ENCODE assay signal across 22 cellular contexts in genomic region chr13:48849515-48849914, GRCh38.
DNase-seq lines count a peak whose midpoint lies in the region; ATAC-seq and TF ChIP-seq lines count a peak whose summit lies in the region.
"Had no signal": no experiment of that assay in that cellular context is flagged by ENCODE, and none has a peak within 500 bp of the region (broad histone marks: within the 10 kb centered on the region; RNA-seq: fewer than 3 reads in every experiment).

No MANE protein-coding gene starts in this region.

- no peak overlapping the region for H3K9ac ChIP-seq in mesendoderm (ENCODE audit: low read length)

- no peak overlapping the region for H2AK5ac ChIP-seq in mesendoderm (ENCODE audit: low read length)

- intact Hi-C loops in A673 (cut with micrococcal nuclease; ENCODE audit: unreplicated experiment) (no loop called here), mucosa of descending colon (cut with DNase I, micrococcal nuclease) (no loop called here)

- no peak overlapping the region for H3K27ac ChIP-seq in A673 (ENCODE audit: low read depth, low read length, poor library complexity, severe bottlenecking)
- H3K27ac ChIP-seq in brain microvascular endothelial cell: no peak overlapping the region
- H3K27ac ChIP-seq in mesendoderm (ENCODE audit: low read depth, low read length): no peak overlapping the region
- H3K27ac ChIP-seq: 22Rv1, SJSA1 had no signal

- no peak overlapping the region for H3K18ac ChIP-seq in mesendoderm (ENCODE audit: low read length)

- no peak overlapping the region for H3K56ac ChIP-seq in mesendoderm (ENCODE audit: low read length)

- H3K9me3 ChIP-seq in A673 (ENCODE audit: low read depth, low read length, poor library complexity, severe bottlenecking): no peaks in the 10 kb centered on the region
- H3K9me3 ChIP-seq in mucosa of descending colon: no peaks in the 10 kb centered on the region
- H3K9me3 ChIP-seq: BE2C, SJSA1 had no signal

- no peak overlapping the region for H4K8ac ChIP-seq in mesendoderm (ENCODE audit: low read depth, low read length)

- no peak overlapping the region for H2BK5ac ChIP-seq in mesendoderm (ENCODE audit: low read length)

- no peak overlapping the region for H3K4me2 ChIP-seq in mesendoderm (ENCODE audit: low read length)

- in situ Hi-C loops in KBM-7 (cut with MboI; ENCODE audit: low pct_unique_long_range_greater_than_20kb, low sequenced_read_pairs) (no loop called here), brain microvascular endothelial cell (cut with HindIII; ENCODE audit: low pct_ligation_motif_present, low sequenced_read_pairs) (no loop called here)

- ATAC-seq in mucosa of descending colon: no peak
- no peak for ATAC-seq in GM18907 (IDR thresholded peaks at IDR 0.05; ENCODE audit: unreplicated experiment)
- ATAC-seq: K562 had no signal

- BruUV-seq in A673 (replicated peaks; lab: Mats Ljungman, UMichigan): no TSS peak

- H3K4ac ChIP-seq in mesendoderm (ENCODE audit: low read depth, low read length): no peak overlapping the region

- no peak overlapping the region for H3K4me3 ChIP-seq in A673 (ENCODE audit: low read depth, low read length, poor library complexity, severe bottlenecking)
- H3K4me3 ChIP-seq in brain microvascular endothelial cell (ENCODE audit: low read depth, low read length): no peak overlapping the region
- no peak overlapping the region for H3K4me3 ChIP-seq in mesendoderm (ENCODE audit: low read length)
- H3K4me3 ChIP-seq in mucosa of descending colon: no peak overlapping the region
- H3K4me3 ChIP-seq: K562, SJSA1 had no signal

- POLR2A ChIA-PET in A673 (lab: Charles Lee; ENCODE audit: low non-redundant PET) (no interaction called here), HEK293T (lab: Yijun Ruan, JAX) (no interaction called here)

- DNase-seq in A673 (ENCODE audit: low spot score): peak; percentile 12
- DNase-seq in KBM-7: peak; percentile 57
- DNase-seq in brain microvascular endothelial cell: peak; percentile 16
- DNase-seq in mesendoderm: peak; percentile 57
- no peak for DNase-seq in HEK293T (ENCODE audit: extremely low spot score)
- DNase-seq in mucosa of descending colon: no peak
- DNase-seq: ACHN, BE2C, DMS153, DND-41, NCI-H1417, NCI-H1694, NCI-H2029 treated with DMSO at 0.1 percent for 48 hours, NCI-H446 treated with DMSO at 0.1 percent for 48 hours, NCI-H526, NCI-H82, Right ventricle myocardium superior, RPMI8226 had no signal

- no peaks in the 10 kb centered on the region for H3K79me2 ChIP-seq in mesendoderm (ENCODE audit: control insufficient read depth, insufficient read depth, low read length)

- no CpG with 5 or more reads among the region's 5 CpGs for WGBS in mesendoderm (ENCODE audit: extremely low coverage, insufficient coverage, low lambda C conversion rate)

- no peaks in the 10 kb centered on the region for H3K4me1 ChIP-seq in A673 (ENCODE audit: insufficient read depth, low read length, poor library complexity, severe bottlenecking)
- no peaks in the 10 kb centered on the region for H3K4me1 ChIP-seq in mesendoderm (ENCODE audit: control insufficient read depth, low read depth, low read length)
- H3K4me1 ChIP-seq in mucosa of descending colon (ENCODE audit: low read depth): no peaks in the 10 kb centered on the region
- H3K4me1 ChIP-seq: SJSA1 had no signal

- no peaks in the 10 kb centered on the region for H3K36me3 ChIP-seq in A673 (ENCODE audit: insufficient read depth, low read length, poor library complexity, severe bottlenecking)
- no peaks in the 10 kb centered on the region for H3K36me3 ChIP-seq in brain microvascular endothelial cell (replicated peaks)
- no peaks in the 10 kb centered on the region for H3K36me3 ChIP-seq in mesendoderm (ENCODE audit: control insufficient read depth, insufficient read depth, low read length)
- H3K36me3 ChIP-seq in mucosa of descending colon (ENCODE audit: low read depth): no peaks in the 10 kb centered on the region
- H3K36me3 ChIP-seq: BE2C, SJSA1 had no signal

- CTCF ChIA-PET in A673 (lab: Charles Lee) (no interaction called here), HEK293T (lab: Yijun Ruan, JAX) (no interaction called here)

- H3K27me3 ChIP-seq in A673 (replicated peaks; ENCODE audit: insufficient read depth, low read depth, low read length, poor library complexity) (no peaks in the 10 kb centered on the region), brain microvascular endothelial cell (replicated peaks) (no peaks in the 10 kb centered on the region), mesendoderm (ENCODE audit: insufficient read depth, low read length, poor library complexity) (no peaks in the 10 kb centered on the region)
- H3K27me3 ChIP-seq: BE2C, SJSA1 had no signal

- H3K23ac ChIP-seq in mesendoderm (ENCODE audit: low read length): no peak overlapping the region

- H4K5ac ChIP-seq in mesendoderm (ENCODE audit: low read length): no peak overlapping the region

- TF ChIP-seq CTCF in A673 (conservative IDR thresholded peaks at IDR 0.05; ENCODE audit: low read depth, low read length): no peak
- TF ChIP-seq CTCF in brain microvascular endothelial cell (IDR thresholded peaks at IDR 0.05; ENCODE audit: low read depth, low read length, missing control alignments): no peak
- TF ChIP-seq CTCF in mucosa of descending colon (IDR thresholded peaks at IDR 0.05): no peak

- no peak overlapping the region for H2BK15ac ChIP-seq in mesendoderm (replicated peaks; ENCODE audit: low read depth)

- H2BK120ac ChIP-seq in mesendoderm (ENCODE audit: low read depth, low read length): peak overlapping the region; percentile 23

- H3K79me1 ChIP-seq in mesendoderm (ENCODE audit: low read length): no peaks in the 10 kb centered on the region

TF ChIP-seq in HEK293T, 16 proteins besides CTCF, POLR2A, EP300 and RAD21:
- TF ChIP-seq SUZ12 (IDR thresholded peaks at IDR 0.05): no peak
- no peak for TF ChIP-seq SP1 (IDR thresholded peaks at IDR 0.05)
- TF ChIP-seq BHLHE40 (IDR thresholded peaks at IDR 0.05; ENCODE audit: borderline replicate concordance): no peak
- TF ChIP-seq ZNF384 (IDR thresholded peaks at IDR 0.05): no peak
- no peak for TF ChIP-seq L3MBTL2 (conservative IDR thresholded peaks at IDR 0.05)
- no peak for TF ChIP-seq PKNOX1 (IDR thresholded peaks at IDR 0.05)
- no peak for TF ChIP-seq CTBP1 (IDR thresholded peaks at IDR 0.05; ENCODE audit: borderline replicate concordance)
- TF ChIP-seq LEF1 (IDR thresholded peaks at IDR 0.05; ENCODE audit: borderline replicate concordance): no peak
TF ChIP-seq in HEK293T: peak in this region for 0.

Comparison
In these comparisons a context has a peak if more than half of its experiments do, and no peak if none do; other contexts are left out.
1. DNase-seq: peak in A673 (single experiment), KBM-7 (single experiment), brain microvascular endothelial cell (single experiment) and mesendoderm (single experiment); none in HEK293T (single experiment) and mucosa of descending colon (0 of 3).